In genomic region chr9:118652258-118652657, GRCh38 we compare ENCODE assay signal across 16 cellular contexts.
A peak's percentile ranks its signal among the peaks of the same experiment; 100 is the strongest.
DNase-seq lines count a peak whose midpoint lies in the region; FAIRE-seq and TF ChIP-seq lines count a peak whose summit lies in the region.
"Had no signal": no experiment of that assay in that cellular context is flagged by ENCODE, and none has a peak within 500 bp of the region (broad histone marks: within the 10 kb centered on the region; RNA-seq: fewer than 3 reads in every experiment).

No MANE protein-coding gene starts in this region.

- peak; percentile 41 for DNase-seq in ELR (ENCODE audit: low read depth)
- no peak for DNase-seq in PC-9
- no peak for DNase-seq in H1 (ENCODE audit: low read depth in 1 of 2, low spot score in 2 of 2)
- no peak for DNase-seq in keratinocyte (ENCODE audit: low read depth, low spot score)
- no peak for DNase-seq in DMS114 treated with DMSO at 0.1 percent for 48 hours (lab: John Stamatoyannopoulos, UW; ENCODE audit: unreplicated experiment)
- no peak for DNase-seq in germinal center (ENCODE audit: low spot score)
- no peak for DNase-seq in T-helper 2 cell treated with Interferon-gamma antibody and Interleukin-4, amounts not matched to agents 5 μg/mL and 100 μg/mL, for 36 hours (ENCODE audit: low spot score)
- DNase-seq: BE2C; CD4-positive, alpha-beta memory T cell; DMS153; H9 had no signal

- no peaks in the 10 kb centered on the region for H3F3A ChIP-seq in PC-9 (ENCODE audit: insufficient read depth, low read depth)

- H3K27me3 ChIP-seq in PC-9 (ENCODE audit: insufficient read depth, low read depth) (no peaks in the 10 kb centered on the region), H1 (replicated peaks in 1 of 4; ENCODE audit: control insufficient read depth in 3 of 4, extremely low read depth in 1 of 4, insufficient read depth in 3 of 4, low read length in 3 of 4) (no peaks in the 10 kb centered on the region), keratinocyte (ENCODE audit: control insufficient read depth, extremely low read depth, insufficient read depth, low read length) (no peaks in the 10 kb centered on the region)
- H3K27me3 ChIP-seq: BE2C had no signal

- no peak overlapping the region for H4K91ac ChIP-seq in H1 (replicated peaks; ENCODE audit: insufficient read length, low read length)

- H3K14ac ChIP-seq in H1 (ENCODE audit: insufficient read length) = no peak overlapping the region

- TF ChIP-seq RAD21 in H1 (IDR thresholded peaks at IDR 0.05 in 1 of 2, conservative IDR thresholded peaks at IDR 0.05 in 1 of 2; ENCODE audit: low read depth in 2 of 2, low read length in 2 of 2) = no peak

- H3K36me3 Mint-ChIP-seq in T-helper 2 cell treated with Interferon-gamma antibody and Interleukin-4, amounts not matched to agents 5 μg/mL and 100 μg/mL, for 36 hours (ENCODE audit: low read depth) = no peaks in the 10 kb centered on the region
- H3K36me3 Mint-ChIP-seq: CD4-positive, alpha-beta memory T cell had no signal

- no TSS peak for BruUV-seq in PC-9 (replicated peaks; lab: Mats Ljungman, UMichigan)

- H3K27me3 Mint-ChIP-seq in T-helper 2 cell treated with Interferon-gamma antibody and Interleukin-4, amounts not matched to agents 5 μg/mL and 100 μg/mL, for 36 hours (ENCODE audit: low read depth) = no peaks in the 10 kb centered on the region
- H3K27me3 Mint-ChIP-seq: CD4-positive, alpha-beta memory T cell had no signal

- H3K56ac ChIP-seq in H1 (replicated peaks; ENCODE audit: insufficient read length, low read depth, low read length) = no peak overlapping the region

- no peak overlapping the region for H2BK15ac ChIP-seq in H1 (ENCODE audit: low read length)

- FAIRE-seq in H1 (lab: Jason Lieb, UNC) (no peak), keratinocyte (lab: Jason Lieb, UNC) (peak; percentile 67)
- FAIRE-seq: A204.1, G401.6, GM12891 had no signal

- intact Hi-C loops in PC-9 (cut with micrococcal nuclease; ENCODE audit: unreplicated experiment) = loop anchor here (1.0 kb wide), 1 partner anchor 9 kb away; no protein-coding TSS in a partner anchor

- H3K18ac ChIP-seq in H1 (ENCODE audit: extremely low read depth, low read length) = no peak overlapping the region

- H3K4me2 ChIP-seq in PC-9 (peak overlapping the region; percentile 50; the same call in 1 of the 2 replicates), H1 (ENCODE audit: insufficient read depth in 1 of 2, low read depth in 2 of 2, low read length in 2 of 2) (no peak overlapping the region), keratinocyte (ENCODE audit: control insufficient read depth, extremely low read depth, insufficient read depth, low read depth, low read length) (peak overlapping the region; percentile 62)
- H3K4me2 ChIP-seq: GM23338 had no signal

- no peak overlapping the region for H3K27ac Mint-ChIP-seq in T-helper 2 cell treated with Interferon-gamma antibody and Interleukin-4, amounts not matched to agents 5 μg/mL and 100 μg/mL, for 36 hours
- H3K27ac Mint-ChIP-seq: CD4-positive, alpha-beta memory T cell; GM23338; H9 had no signal

- H3K4me1 ChIP-seq in PC-9 (replicated peaks; ENCODE audit: insufficient read depth) = peaks cover 27% of the 10 kb centered on the region
- H3K4me1 ChIP-seq in H1 (replicated peaks in 1 of 4; ENCODE audit: control insufficient read depth in 3 of 4, insufficient read depth in 4 of 4, low read length in 3 of 4) = no peaks in the 10 kb centered on the region
- H3K4me1 ChIP-seq in keratinocyte (ENCODE audit: control insufficient read depth, extremely low read depth, insufficient read depth, low read length) = no peaks in the 10 kb centered on the region
- H3K4me1 ChIP-seq: BE2C had no signal

- H2BK20ac ChIP-seq in H1 (ENCODE audit: low read length) = no peak overlapping the region

- H3K9me1 ChIP-seq in keratinocyte (ENCODE audit: control insufficient read depth, extremely low read depth, insufficient read depth, low read length) = no peaks in the 10 kb centered on the region

- no peak overlapping the region for H4K8ac ChIP-seq in H1 (ENCODE audit: extremely low read depth, insufficient read depth, low read length)

- H3K23ac ChIP-seq in H1 (ENCODE audit: insufficient read length) = no peak overlapping the region

- H3K79me2 ChIP-seq in PC-9 (ENCODE audit: low read depth) = no peaks in the 10 kb centered on the region
- no peaks in the 10 kb centered on the region for H3K79me2 ChIP-seq in H1 (ENCODE audit: control insufficient read depth in 1 of 2, insufficient read depth in 2 of 2, low read length in 2 of 2)
- no peaks in the 10 kb centered on the region for H3K79me2 ChIP-seq in keratinocyte (ENCODE audit: control insufficient read depth, insufficient read depth, low read length)

- H4K20me1 ChIP-seq in PC-9 (ENCODE audit: insufficient read depth) (no peaks in the 10 kb centered on the region), H1 (replicated peaks in 1 of 2; ENCODE audit: control insufficient read depth in 1 of 2, insufficient read depth in 2 of 2, low read length in 2 of 2) (no peaks in the 10 kb centered on the region), keratinocyte (ENCODE audit: control insufficient read depth, extremely low read depth, insufficient read depth, low read length) (no peaks in the 10 kb centered on the region)

- no peak overlapping the region for H2BK120ac ChIP-seq in H1 (replicated peaks; ENCODE audit: low read depth, low read length)

- 100% methylated on average over 2 of the region's 2 CpGs; no CpG with 5 or more reads in 1 of the 2 experiments for WGBS in H1 (ENCODE audit: extremely low coverage in 1 of 2, insufficient coverage in 1 of 2, insufficient read length in 1 of 2, insufficient replicate concordance in 2 of 2, low coverage in 1 of 2, low lambda C conversion rate in 2 of 2, missing lambda C conversion rate in 1 of 2), 2 experiments

- TF ChIP-seq CTCF in PC-9 (conservative IDR thresholded peaks at IDR 0.05) (no peak), H1 (IDR thresholded peaks at IDR 0.05; ENCODE audit: control extremely low read depth in 1 of 3, insufficient read depth in 1 of 3, low read depth in 1 of 3, low read length in 3 of 3) (no peak), keratinocyte (optimal IDR thresholded peaks at IDR 0.05 in 1 of 3, IDR thresholded peaks at IDR 0.05 in 1 of 3, conservative IDR thresholded peaks at IDR 0.05 in 1 of 3; ENCODE audit: extremely low read depth in 1 of 3, insufficient read depth in 2 of 3, low read length in 3 of 3) (no peak)

- no peak overlapping the region for H2AK5ac ChIP-seq in H1 (ENCODE audit: low read depth, low read length)

- H3K4ac ChIP-seq in H1 (replicated peaks; ENCODE audit: insufficient read length, low read depth, low read length) = no peak overlapping the region

- dilution Hi-C loops in keratinocyte (cut with MboI; ENCODE audit: extremely low pct_ligation_motif_present, low sequenced_read_pairs) = no loop called here

- H2BK12ac ChIP-seq in H1 (ENCODE audit: low read depth, low read length) = no peak overlapping the region

- no peak for TF ChIP-seq EP300 in H1 (IDR thresholded peaks at IDR 0.05; ENCODE audit: borderline replicate concordance in 1 of 2, low read depth in 2 of 2, low read length in 2 of 2)

- H2AFZ ChIP-seq in PC-9 (no peak overlapping the region), H1 (ENCODE audit: low read length) (0 out of 2 replicates have a peak overlapping the region, but pooled peaks have one; percentile 66), keratinocyte (ENCODE audit: control insufficient read depth, low read length) (peak overlapping the region; percentile 61)
- H2AFZ ChIP-seq: GM23338 had no signal

- no peaks in the 10 kb centered on the region for H3K79me1 ChIP-seq in H1 (ENCODE audit: low read depth, low read length)

- H3K9me3 Mint-ChIP-seq in T-helper 2 cell treated with Interferon-gamma antibody and Interleukin-4, amounts not matched to agents 5 μg/mL and 100 μg/mL, for 36 hours = peaks cover 12% of the 10 kb centered on the region
- H3K9me3 Mint-ChIP-seq: H9 had no signal

- no peaks in the 10 kb centered on the region for H3K9me2 ChIP-seq in PC-9 (ENCODE audit: insufficient read depth)

- H4K5ac ChIP-seq in H1 (ENCODE audit: insufficient read length, low read depth, low read length) = no peak overlapping the region

- no peaks in the 10 kb centered on the region for H3K36me3 ChIP-seq in PC-9 (ENCODE audit: low read depth)
- no peaks in the 10 kb centered on the region for H3K36me3 ChIP-seq in H1 (ENCODE audit: control insufficient read depth in 2 of 4, insufficient read depth in 4 of 4, low read length in 3 of 4)
- H3K36me3 ChIP-seq in keratinocyte (ENCODE audit: control insufficient read depth in 2 of 2, extremely low read depth in 1 of 2, insufficient read depth in 2 of 2, low read length in 2 of 2) = no peaks in the 10 kb centered on the region
- H3K36me3 ChIP-seq: BE2C had no signal

- POLR2A ChIA-PET in PC-9 (lab: Charles Lee; ENCODE audit: unreplicated experiment) (no interaction called here), H1 (lab: Charles Lee; ENCODE audit: partially characterized antibody) (interaction anchor here (0.7 kb wide), 1 partner anchor 361 kb away, joined by 3 read pairs; no protein-coding TSS in a partner anchor)

- H3K27ac ChIP-seq in PC-9 (peak overlapping the region; percentile 64), H1 (ENCODE audit: low read depth, low read length) (no peak overlapping the region), keratinocyte (ENCODE audit: control insufficient read depth, insufficient read depth, low read length) (peak overlapping the region; percentile 54)
- H3K27ac ChIP-seq: C4-2B had no signal

- CTCF ChIA-PET in PC-9 (lab: Charles Lee) = no interaction called here
- CTCF ChIA-PET in H1 (lab: Charles Lee; ENCODE audit: partially characterized antibody) = interaction anchor here (0.6 kb wide), 1 partner anchor 951 kb away, joined by 3 read pairs; no protein-coding TSS in a partner anchor

- H3K4me3 Mint-ChIP-seq in T-helper 2 cell treated with Interferon-gamma antibody and Interleukin-4, amounts not matched to agents 5 μg/mL and 100 μg/mL, for 36 hours = no peak overlapping the region
- H3K4me3 Mint-ChIP-seq: CD4-positive, alpha-beta memory T cell; GM23338; H9 had no signal

- H2BK5ac ChIP-seq in H1 (ENCODE audit: low read depth, low read length) = no peak overlapping the region

- TF ChIP-seq POLR2A in H1 (IDR thresholded peaks at IDR 0.05; ENCODE audit: control extremely low read depth in 1 of 2, low read depth in 2 of 2, low read length in 2 of 2) = no peak

- no peak overlapping the region for H3K4me3 ChIP-seq in PC-9
- H3K4me3 ChIP-seq in H1 (ENCODE audit: extremely low read depth in 1 of 4, insufficient read depth in 2 of 4, low read depth in 3 of 4, low read length in 4 of 4) = no peak overlapping the region
- H3K4me3 ChIP-seq in keratinocyte (ENCODE audit: control insufficient read depth in 2 of 3, extremely low read depth in 1 of 3, insufficient read depth in 2 of 3, low read depth in 1 of 3, low read length in 3 of 3) = peak overlapping the region in 1 of 3 experiments; percentile 38
- H3K4me3 ChIP-seq: GM23338 had no signal

- H3K4me1 Mint-ChIP-seq in T-helper 2 cell treated with Interferon-gamma antibody and Interleukin-4, amounts not matched to agents 5 μg/mL and 100 μg/mL, for 36 hours (ENCODE audit: low read depth) = no peaks in the 10 kb centered on the region
- H3K4me1 Mint-ChIP-seq: CD4-positive, alpha-beta memory T cell; GM23338; H9 had no signal

- H3K9ac ChIP-seq in H1 (replicated peaks in 1 of 4; ENCODE audit: extremely low read depth in 1 of 4, low read depth in 3 of 4, low read length in 3 of 4) (no peak overlapping the region), keratinocyte (ENCODE audit: control insufficient read depth, extremely low read depth, insufficient read depth, low read length) (peak overlapping the region; percentile 33)

- H3K23me2 ChIP-seq in H1 (ENCODE audit: low read depth, low read length) = no peaks in the 10 kb centered on the region

- H3K9me3 ChIP-seq in PC-9 (ENCODE audit: insufficient read depth, low read depth) (no peaks in the 10 kb centered on the region), H1 (ENCODE audit: insufficient read depth in 2 of 2, low read depth in 1 of 2, low read length in 1 of 2) (peaks cover 3% of the 10 kb centered on the region in 2 experiments; a peak in 2 of 4 replicates), keratinocyte (ENCODE audit: control insufficient read depth, low read depth, low read length) (no peaks in the 10 kb centered on the region)
- H3K9me3 ChIP-seq: BE2C had no signal

Comparison
In these comparisons a context has a peak if more than half of its experiments do, and no peak if none do; other contexts are left out.
1. H3K4me2 ChIP-seq: peak in PC-9 (single experiment) and keratinocyte (single experiment); none in H1 (0 of 2).